17 cellular contexts compared by ENCODE assay signal in the genomic region with DNA sequence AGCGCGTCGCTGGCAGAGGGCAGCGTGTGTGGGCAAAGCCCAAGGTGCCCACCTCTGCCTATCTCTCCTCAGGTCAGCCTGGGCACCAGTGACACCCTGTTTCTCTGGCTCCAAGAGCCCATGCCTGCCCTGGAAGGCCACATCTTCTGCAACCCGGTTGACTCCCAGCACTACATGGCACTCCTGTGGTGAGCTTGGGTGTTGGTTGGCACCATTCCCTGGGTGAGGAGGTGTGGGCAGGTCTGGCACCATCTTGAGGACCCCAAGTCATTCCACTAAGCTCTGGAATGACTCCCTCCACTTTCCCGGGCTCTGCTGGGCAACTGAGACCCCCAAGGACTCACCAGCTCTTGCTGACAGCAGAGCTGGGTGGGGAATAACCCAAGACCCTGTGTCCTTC. TPM values are rescaled to one million over a fixed set of nuclear protein-coding genes. Genes with fewer than 3 reads are reported as not detected.
DNase-seq lines count a peak whose midpoint lies in the region; ATAC-seq, FAIRE-seq and TF ChIP-seq lines count a peak whose summit lies in the region.
"Had no signal": no experiment of that assay in that cellular context is flagged by ENCODE, and none has a peak within 500 bp of the region (broad histone marks: within the 10 kb centered on the region; RNA-seq: fewer than 3 reads in every experiment).

No MANE protein-coding gene starts in this region.

- in situ Hi-C loops in K562 (cut with MboI) = no loop called here
- in situ Hi-C loops in HepG2 (cut with HindIII; ENCODE audit: extremely low pct_ligation_motif_present, low pct_unique_long_range_greater_than_20kb) = no loop called here

- no peak overlapping the region for H3K4me3 Mint-ChIP-seq in activated CD4-positive, alpha-beta T cell treated with anti-CD3 and anti-CD28 coated beads, Interleukin-2, amount 10 ng/mL, durations not matched to agents 7 days and 5 days
- H3K4me3 Mint-ChIP-seq in glutamatergic neuron (ENCODE audit: unreplicated experiment) = no peak overlapping the region
- H3K4me3 Mint-ChIP-seq: CD14-positive monocyte, GM23338, IgD-negative memory B cell had no signal

- no peak for TF ChIP-seq POLR2A in K562 (conservative IDR thresholded peaks at IDR 0.05)
- no peak for TF ChIP-seq POLR2A in HepG2 (IDR thresholded peaks at IDR 0.05; ENCODE audit: insufficient read depth in 1 of 2, low read depth in 2 of 2, low read length in 2 of 2)

- no peak for DNase-seq in activated CD4-positive, alpha-beta T cell treated with anti-CD3 and anti-CD28 coated beads, Interleukin-2, amount 10 ng/mL, durations not matched to agents 7 days and 5 days
- DNase-seq in activated CD4-positive, alpha-beta T cell treated with anti-CD3 and anti-CD28 coated beads, Interleukin-2, amount 50 U/mL, for 4 hours = no peak
- DNase-seq in K562 (ENCODE audit: extremely low read depth in 1 of 4, low spot score in 3 of 4) (no peak), HepG2 (ENCODE audit: low spot score) (no peak), D341Med (ENCODE audit: low spot score) (no peak), glutamatergic neuron (no peak)
- DNase-seq: Calu3, DMS79, EL, H7 had no signal

- H3K27me3 ChIP-seq in K562 (ENCODE audit: control insufficient read depth in 2 of 2, insufficient read depth in 2 of 2, low read length in 2 of 2) (no peaks in the 10 kb centered on the region), HepG2 (ENCODE audit: control insufficient read depth in 1 of 2, insufficient read depth in 2 of 2, low read length in 2 of 2) (no peaks in the 10 kb centered on the region; a peak in 1 of 5 replicates)

- H3K4me2 ChIP-seq in K562 (ENCODE audit: insufficient read depth, low read length) (no peak overlapping the region), HepG2 (ENCODE audit: low read depth, low read length) (no peak overlapping the region)
- H3K4me2 ChIP-seq: GM23338 had no signal

- no peaks in the 10 kb centered on the region for H3K79me2 ChIP-seq in K562 (ENCODE audit: control insufficient read depth, insufficient read depth, low read length)
- no peaks in the 10 kb centered on the region for H3K79me2 ChIP-seq in HepG2 (ENCODE audit: insufficient read depth, low read length)

- no peaks in the 10 kb centered on the region for H3K9me3 Mint-ChIP-seq in activated CD4-positive, alpha-beta T cell treated with anti-CD3 and anti-CD28 coated beads, Interleukin-2, amount 10 ng/mL, durations not matched to agents 7 days and 5 days
- no peaks in the 10 kb centered on the region for H3K9me3 Mint-ChIP-seq in glutamatergic neuron (ENCODE audit: unreplicated experiment)
- H3K9me3 Mint-ChIP-seq: GM23338 had no signal

- H3K36me3 Mint-ChIP-seq in activated CD4-positive, alpha-beta T cell treated with anti-CD3 and anti-CD28 coated beads, Interleukin-2, amount 10 ng/mL, durations not matched to agents 7 days and 5 days (ENCODE audit: low read depth) = peaks cover 46% of the 10 kb centered on the region
- H3K36me3 Mint-ChIP-seq in glutamatergic neuron (ENCODE audit: unreplicated experiment) = peaks cover 12% of the 10 kb centered on the region
- H3K36me3 Mint-ChIP-seq: IgD-negative memory B cell had no signal

- H3K9ac ChIP-seq in K562 (ENCODE audit: insufficient read depth in 1 of 2, low read depth in 2 of 2, low read length in 2 of 2) (peak overlapping the region in 1 of 2 experiments; percentile 42; a peak in 1 of 4 replicates), HepG2 (ENCODE audit: insufficient read depth, low read depth, low read length) (no peak overlapping the region)

- no peaks in the 10 kb centered on the region for H3K9me1 ChIP-seq in K562 (ENCODE audit: control insufficient read depth, insufficient read depth, low read length)

- H3K27me3 Mint-ChIP-seq in activated CD4-positive, alpha-beta T cell treated with anti-CD3 and anti-CD28 coated beads, Interleukin-2, amount 10 ng/mL, durations not matched to agents 7 days and 5 days = no peaks in the 10 kb centered on the region
- H3K27me3 Mint-ChIP-seq in glutamatergic neuron (ENCODE audit: unreplicated experiment) = peaks cover 3% of the 10 kb centered on the region
- H3K27me3 Mint-ChIP-seq: IgD-negative memory B cell had no signal

- TF ChIP-seq CTCF in K562 (IDR thresholded peaks at IDR 0.05 in 2 of 3, conservative IDR thresholded peaks at IDR 0.05 in 1 of 3; ENCODE audit: insufficient read depth in 2 of 3, low read depth in 1 of 3, low read length in 3 of 3) = no peak
- no peak for TF ChIP-seq CTCF in HepG2 (CRISPR knock-in tag; IDR thresholded peaks at IDR 0.05)
- TF ChIP-seq CTCF in glutamatergic neuron (IDR thresholded peaks at IDR 0.05; ENCODE audit: partially characterized antibody, unreplicated experiment) = no peak

- CTCF ChIA-PET in activated CD4-positive, alpha-beta T cell treated with anti-CD3 and anti-CD28 coated beads, Interleukin-2, amount 10 ng/mL, durations not matched to agents 7 days and 5 days (lab: Charles Lee) = interaction anchor here (1.2 kb wide), 1 partner anchor 14 kb away, joined by 3 read pairs; no protein-coding TSS in a partner anchor
- CTCF ChIA-PET in K562 (lab: Yijun Ruan, JAX; ENCODE audit: low intra/inter-chr PET ratio) (no interaction called here), HepG2 (lab: Yijun Ruan, JAX; ENCODE audit: low intra/inter-chr PET ratio, low total read pairs) (no interaction called here)

- POLR2A ChIA-PET in activated CD4-positive, alpha-beta T cell treated with anti-CD3 and anti-CD28 coated beads, Interleukin-2, amount 10 ng/mL, durations not matched to agents 7 days and 5 days (lab: Charles Lee) = no interaction called here
- POLR2A ChIA-PET in K562 (lab: Yijun Ruan, JAX) (interaction anchor here (0.6 kb wide), 2 partner anchors 11 to 98 kb away, joined by 3 read pairs; no protein-coding TSS in a partner anchor), HepG2 (lab: Yijun Ruan, JAX) (no interaction called here)

- H3K4me1 ChIP-seq in K562 (replicated peaks in 1 of 2; ENCODE audit: control insufficient read depth in 2 of 2, insufficient read depth in 2 of 2, low read length in 2 of 2) = peaks cover 0 to 4% of the 10 kb centered on the region in 2 experiments; a peak in 1 of 5 replicates
- H3K4me1 ChIP-seq in HepG2 (ENCODE audit: insufficient read depth, low read length) = no peaks in the 10 kb centered on the region

- no TSS peak for BruUV-seq in K562 (replicated peaks; lab: Mats Ljungman, UMichigan)
- BruUV-seq in HepG2 (replicated peaks; lab: Mats Ljungman, UMichigan) = no TSS peak

- no peak overlapping the region for H3K27ac ChIP-seq in K562 (ENCODE audit: extremely low read depth, low read depth, low read length)
- no peak overlapping the region for H3K27ac ChIP-seq in HepG2 (ENCODE audit: extremely low read length, insufficient read depth, low read length)
- H3K27ac ChIP-seq: 22Rv1 had no signal

- H3K36me3 ChIP-seq in K562 (ENCODE audit: control insufficient read depth, insufficient read depth, low read length) = peaks cover 96% of the 10 kb centered on the region
- H3K36me3 ChIP-seq in HepG2 (replicated peaks in 1 of 2; ENCODE audit: control insufficient read depth in 1 of 2, insufficient read depth in 2 of 2, low read length in 2 of 2) = peaks cover 62 to 95% of the 10 kb centered on the region in 2 experiments

- H3K27ac Mint-ChIP-seq in activated CD4-positive, alpha-beta T cell treated with anti-CD3 and anti-CD28 coated beads, Interleukin-2, amount 10 ng/mL, durations not matched to agents 7 days and 5 days = peak overlapping the region; percentile 37
- no peak overlapping the region for H3K27ac Mint-ChIP-seq in glutamatergic neuron (ENCODE audit: unreplicated experiment)
- H3K27ac Mint-ChIP-seq: CD14-positive monocyte, IgD-negative memory B cell had no signal

- WGBS in K562 (ENCODE audit: insufficient coverage, low coverage, missing lambda C conversion rate) = 94% methylated on average over 6 of the region's 6 CpGs
- WGBS in HepG2 (ENCODE audit: low lambda C conversion rate) = 100% methylated on average over 1 of the region's 6 CpGs

- ATAC-seq in K562 = no peak
- no peak for ATAC-seq in HepG2
- ATAC-seq in HG03135 (IDR thresholded peaks at IDR 0.05; ENCODE audit: unreplicated experiment) = no peak
- ATAC-seq: GM23338 had no signal

- no peak overlapping the region for H3K4me3 ChIP-seq in K562
- H3K4me3 ChIP-seq in HepG2 (replicated peaks in 1 of 3; ENCODE audit: insufficient read depth in 1 of 3, low read depth in 2 of 3, low read length in 3 of 3) = no peak overlapping the region
- H3K4me3 ChIP-seq: GM23338 had no signal

- no peaks in the 10 kb centered on the region for H3K9me3 ChIP-seq in K562 (replicated peaks; ENCODE audit: control insufficient read depth, insufficient read depth, low read depth, low read length)
- no peaks in the 10 kb centered on the region for H3K9me3 ChIP-seq in HepG2 (ENCODE audit: low read length)

- H2AFZ ChIP-seq in K562 (ENCODE audit: low read depth, low read length) (no peak overlapping the region), HepG2 (ENCODE audit: low read length) (no peak overlapping the region)
- H2AFZ ChIP-seq: GM23338 had no signal

- H4K20me1 ChIP-seq in K562 (replicated peaks; ENCODE audit: control insufficient read depth, insufficient read depth, low read length) (no peaks in the 10 kb centered on the region), HepG2 (ENCODE audit: insufficient read depth, low read length) (no peaks in the 10 kb centered on the region)

- peaks cover 36% of the 10 kb centered on the region for H3K4me1 Mint-ChIP-seq in activated CD4-positive, alpha-beta T cell treated with anti-CD3 and anti-CD28 coated beads, Interleukin-2, amount 10 ng/mL, durations not matched to agents 7 days and 5 days
- no peaks in the 10 kb centered on the region for H3K4me1 Mint-ChIP-seq in glutamatergic neuron (ENCODE audit: low read depth, unreplicated experiment)
- H3K4me1 Mint-ChIP-seq: GM23338 had no signal

- intact Hi-C loops in K562 (cut with micrococcal nuclease) = no loop called here
- intact Hi-C loops in HepG2 (cut with micrococcal nuclease; ENCODE audit: unreplicated experiment) = no loop called here

- FAIRE-seq in K562 (lab: Jason Lieb, UNC) (no peak), HepG2 (lab: Jason Lieb, UNC) (no peak)
- FAIRE-seq: G401.6, GM12891 had no signal

- TF ChIP-seq RAD21 in K562 (CRISPR knock-in tag; conservative IDR thresholded peaks at IDR 0.05 in 1 of 2, IDR thresholded peaks at IDR 0.05 in 1 of 2) (no peak), HepG2 (CRISPR knock-in tag; IDR thresholded peaks at IDR 0.05) (no peak)

- TF ChIP-seq EP300 in K562 (IDR thresholded peaks at IDR 0.05; ENCODE audit: low read length) (no peak), HepG2 (IDR thresholded peaks at IDR 0.05; ENCODE audit: low read depth in 2 of 2, low read length in 2 of 2) (no peak), HepG2 (CRISPR knock-in tag; IDR thresholded peaks at IDR 0.05; ENCODE audit: borderline replicate concordance) (no peak)

RNA-seq across cellular contexts. Expression of gene XYLB, which starts 28.5 kb away (rescaled TPM):
- total RNA-seq in activated CD4-positive, alpha-beta T cell treated with anti-CD3 and anti-CD28 coated beads, Interleukin-2, amount 10 ng/mL, durations not matched to agents 7 days and 5 days = 1 to 10 TPM; 6.9 to 7.0 TPM
- 148 and 195 TPM in 2 replicates for total RNA-seq in K562 (2011; cell fraction: chromatin; rRNA removed; ENCODE audit: low replicate concordance)
- 85.0 and 125 TPM in 2 replicates for total RNA-seq in K562 (2011; cell fraction: nucleolus; rRNA removed)
- 115 and 137 TPM in 2 replicates for total RNA-seq in K562 (2011; cell fraction: nucleoplasm; rRNA removed)
- total RNA-seq in K562 (2014; rRNA removed) = 10.6 and 17.3 TPM in 2 replicates
- 10.6 and 13.2 TPM in 2 replicates for total RNA-seq in K562 (2014; rRNA removed; fragmentation: Illumina TruSeq; extraction: Trizol)
- total RNA-seq in K562 (2015; rRNA removed; fragmentation: Illumina TruSeq; extraction: Trizol) = 12.5 and 14.6 TPM in 2 replicates
- 19.5 and 20.2 TPM in 2 replicates for total RNA-seq in K562 (2021)
- polyA plus RNA-seq in K562 (2011; rRNA removed) = 12.7 and 15.1 TPM in 2 replicates
- 9.9 and 11.6 TPM in 2 replicates for polyA plus RNA-seq in K562 (2011; cell fraction: cytosol; rRNA removed)
- 40.1 and 59.5 TPM in 2 replicates for polyA plus RNA-seq in K562 (2011; cell fraction: nucleus; rRNA removed)
- polyA plus RNA-seq in K562 (2012) = 11.7 and 15.5 TPM in 2 replicates
- 15.5 and 17.0 TPM in 2 replicates for polyA plus RNA-seq in K562 (2014; fragmentation: Illumina TruSeq; extraction: Trizol)
- 1 to 10 TPM; 4.0 to 6.1 TPM for polyA plus RNA-seq in K562 (2014; fragmentation: Nextera tagmentation; extraction: Ambion mirVana)
- 12.5 and 12.8 TPM in 2 replicates for polyA plus RNA-seq in K562 (2014; rRNA removed)
- 26.1 and 33.6 TPM in 2 replicates for polyA minus RNA-seq in K562 (2011; rRNA and poly(A)+ RNA removed)
- polyA minus RNA-seq in K562 (2011; cell fraction: cytosol; rRNA and poly(A)+ RNA removed) = 9.7 and 11.9 TPM in 2 replicates
- polyA minus RNA-seq in K562 (2011; cell fraction: nucleus; rRNA and poly(A)+ RNA removed) = 43.8 and 54.1 TPM in 2 replicates
- 25.9 and 28.9 TPM in 2 replicates for total RNA-seq in HepG2 (2016; rRNA removed; fragmentation: Illumina TruSeq; extraction: Trizol)
- total RNA-seq in HepG2 (2016; cell fraction: cytosol; rRNA removed; fragmentation: Illumina TruSeq; extraction: Trizol; ENCODE audit: low read depth) = 4.8 and 7.1 TPM in 2 replicates
- 24.2 and 27.1 TPM in 2 replicates for total RNA-seq in HepG2 (2016; cell fraction: insoluble cytoplasmic fraction; rRNA removed; fragmentation: Illumina TruSeq; extraction: Trizol)
- 7.2 and 8.5 TPM in 2 replicates for total RNA-seq in HepG2 (2016; cell fraction: membrane; rRNA removed; fragmentation: Illumina TruSeq; extraction: Trizol)
- 41.8 and 48.3 TPM in 2 replicates for total RNA-seq in HepG2 (2016; cell fraction: nucleus; rRNA removed; fragmentation: Illumina TruSeq; extraction: Trizol)
- 27.0 and 30.0 TPM in 2 replicates for polyA plus RNA-seq in HepG2 (2011; rRNA removed)
- 12.0 and 14.4 TPM in 2 replicates for polyA plus RNA-seq in HepG2 (2011; cell fraction: cytosol; rRNA removed)
- 50.8 and 61.5 TPM in 2 replicates for polyA plus RNA-seq in HepG2 (2011; cell fraction: nucleus; rRNA removed)
- 19.4 and 27.4 TPM in 2 replicates for polyA plus RNA-seq in HepG2 (2012)
- 3.2 and 3.5 TPM in 2 replicates for polyA plus RNA-seq in HepG2 (2016; cell fraction: cytosol; fragmentation: Illumina TruSeq; extraction: Trizol; ENCODE audit: low read depth)
- polyA plus RNA-seq in HepG2 (2016; cell fraction: insoluble cytoplasmic fraction; fragmentation: Illumina TruSeq; extraction: Trizol; ENCODE audit: low read depth) = 27.4 and 32.8 TPM in 2 replicates
- 8.6 and 8.7 TPM in 2 replicates for polyA plus RNA-seq in HepG2 (2016; cell fraction: membrane; fragmentation: Illumina TruSeq; extraction: Trizol; ENCODE audit: low read depth)
- polyA plus RNA-seq in HepG2 (2016; cell fraction: nucleus; fragmentation: Illumina TruSeq; extraction: Trizol; ENCODE audit: insufficient read depth, low read depth) = 46.3 and 54.4 TPM in 2 replicates
- 33.1 and 81.7 TPM in 2 replicates for polyA minus RNA-seq in HepG2 (2011; rRNA and poly(A)+ RNA removed; ENCODE audit: low replicate concordance)
- polyA minus RNA-seq in HepG2 (2011; cell fraction: cytosol; rRNA and poly(A)+ RNA removed) = 16.2 and 25.9 TPM in 2 replicates
- 90.9 and 100.0 TPM in 2 replicates for polyA minus RNA-seq in HepG2 (2011; cell fraction: nucleus; rRNA and poly(A)+ RNA removed)
- total RNA-seq in glutamatergic neuron (ENCODE audit: unreplicated experiment) = 2.6 TPM
